ENCODE assay signal across 1 cellular context in the genomic region with DNA sequence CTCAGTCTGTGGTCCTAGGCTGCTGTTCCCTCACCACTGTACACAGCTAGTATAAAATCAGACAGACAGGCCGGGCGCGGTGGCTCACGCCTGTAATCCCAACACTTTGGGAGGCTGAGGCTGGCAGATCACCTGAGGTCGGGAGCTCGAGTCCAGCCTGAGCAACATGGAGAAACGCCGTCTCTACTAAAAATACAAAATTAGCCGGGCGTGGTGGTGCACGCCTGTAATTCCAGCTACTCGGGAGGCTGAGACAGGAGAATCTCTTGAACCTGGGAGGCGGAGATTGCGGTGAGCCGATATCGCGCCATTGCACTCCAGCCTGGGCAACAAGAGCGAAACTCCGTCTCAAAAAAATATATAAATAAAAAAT.
A peak's percentile ranks its signal among the peaks of the same experiment; 100 is the strongest.
TF ChIP-seq lines count a peak whose summit lies in the region.

No MANE protein-coding gene starts in this region.

TF ChIP-seq in HCT116, 20 proteins besides CTCF, POLR2A, EP300 and RAD21:
- peak; percentile 11; the same call in 1 of the 2 replicates for TF ChIP-seq SIN3A (IDR thresholded peaks at IDR 0.05; ENCODE audit: low read depth)
TF ChIP-seq in HCT116: peak in this region for 1; not testable (repeated sequence) for 19.
